ENCODE assay signal across 1 cellular context in genomic region chr1:246492611-246493245, GRCh38.
TF ChIP-seq lines count a peak whose summit lies in the region.

No MANE protein-coding gene starts in this region.

TF ChIP-seq in K562, 482 proteins besides CTCF, POLR2A, EP300 and RAD21 (continued from another document):
- TF ChIP-seq JUN (IDR thresholded peaks at IDR 0.05; ENCODE audit: borderline replicate concordance, low read depth, low read length) = 0 out of 2 replicates have a peak, but pooled peaks have one; percentile 14
- TF ChIP-seq JUN (CRISPR knock-in tag; IDR thresholded peaks at IDR 0.05; ENCODE audit: borderline replicate concordance) = no peak
- TF ChIP-seq TEAD4 (IDR thresholded peaks at IDR 0.05; ENCODE audit: low read length) = no peak
- TF ChIP-seq TEAD4 (CRISPR knock-in tag; IDR thresholded peaks at IDR 0.05; ENCODE audit: borderline replicate concordance) = no peak
- TF ChIP-seq ZBTB33 (CRISPR knock-in tag; IDR thresholded peaks at IDR 0.05) = peak; percentile 52
- TF ChIP-seq MYNN (IDR thresholded peaks at IDR 0.05) = no peak
- no peak for TF ChIP-seq MYNN (CRISPR knock-in tag; IDR thresholded peaks at IDR 0.05)
- TF ChIP-seq MEF2D (tag; conservative IDR thresholded peaks at IDR 0.05; ENCODE audit: low read depth) = peak; percentile 92
- no peak for TF ChIP-seq FOXK1 (CRISPR knock-in tag; IDR thresholded peaks at IDR 0.05; ENCODE audit: borderline replicate concordance)
- TF ChIP-seq ZFP36 (IDR thresholded peaks at IDR 0.05; ENCODE audit: low read depth, low read length, partially characterized antibody) = no peak
- TF ChIP-seq KDM4B (IDR thresholded peaks at IDR 0.05; ENCODE audit: borderline replicate concordance in 2 of 2, low read depth in 1 of 2) = no peak
- peak in 1 of 2 experiments; percentile 22; a peak in 1 of 4 replicates for TF ChIP-seq ARNT (IDR thresholded peaks at IDR 0.05)
- TF ChIP-seq CEBPB (tag; IDR thresholded peaks at IDR 0.05) = no peak
- TF ChIP-seq, protein P1, sequence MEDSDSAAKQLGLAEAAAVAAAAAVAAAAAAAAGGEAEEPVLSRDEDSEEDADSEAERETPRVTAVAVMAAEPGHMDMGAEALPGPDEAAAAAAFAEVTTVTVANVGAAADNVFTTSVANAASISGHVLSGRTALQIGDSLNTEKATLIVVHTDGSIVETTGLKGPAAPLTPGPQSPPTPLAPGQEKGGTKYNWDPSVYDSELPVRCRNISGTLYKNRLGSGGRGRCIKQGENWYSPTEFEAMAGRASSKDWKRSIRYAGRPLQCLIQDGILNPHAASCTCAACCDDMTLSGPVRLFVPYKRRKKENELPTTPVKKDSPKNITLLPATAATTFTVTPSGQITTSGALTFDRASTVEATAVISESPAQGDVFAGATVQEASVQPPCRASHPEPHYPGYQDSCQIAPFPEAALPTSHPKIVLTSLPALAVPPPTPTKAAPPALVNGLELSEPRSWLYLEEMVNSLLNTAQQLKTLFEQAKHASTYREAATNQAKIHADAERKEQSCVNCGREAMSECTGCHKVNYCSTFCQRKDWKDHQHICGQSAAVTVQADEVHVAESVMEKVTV (CRISPR knock-in tag; IDR thresholded peaks at IDR 0.05) = peak; percentile 77
- no peak for TF ChIP-seq HINFP (tag; conservative IDR thresholded peaks at IDR 0.05; ENCODE audit: low read depth)
- peak; percentile 74 for TF ChIP-seq SMC3 (conservative IDR thresholded peaks at IDR 0.05; ENCODE audit: insufficient read depth, low read depth, low read length)
- TF ChIP-seq MIER1 (IDR thresholded peaks at IDR 0.05; ENCODE audit: low read depth) = no peak
- peak; percentile 92; the same call in 1 of the 2 replicates for TF ChIP-seq STAG1 (CRISPR knock-in tag; IDR thresholded peaks at IDR 0.05; ENCODE audit: borderline replicate concordance)
- TF ChIP-seq SIN3B (IDR thresholded peaks at IDR 0.05; ENCODE audit: low read depth) = no peak
- TF ChIP-seq BRCA1 (IDR thresholded peaks at IDR 0.05) = no peak
- TF ChIP-seq BRCA1 (CRISPR knock-in tag; IDR thresholded peaks at IDR 0.05) = no peak
- TF ChIP-seq, protein P2, sequence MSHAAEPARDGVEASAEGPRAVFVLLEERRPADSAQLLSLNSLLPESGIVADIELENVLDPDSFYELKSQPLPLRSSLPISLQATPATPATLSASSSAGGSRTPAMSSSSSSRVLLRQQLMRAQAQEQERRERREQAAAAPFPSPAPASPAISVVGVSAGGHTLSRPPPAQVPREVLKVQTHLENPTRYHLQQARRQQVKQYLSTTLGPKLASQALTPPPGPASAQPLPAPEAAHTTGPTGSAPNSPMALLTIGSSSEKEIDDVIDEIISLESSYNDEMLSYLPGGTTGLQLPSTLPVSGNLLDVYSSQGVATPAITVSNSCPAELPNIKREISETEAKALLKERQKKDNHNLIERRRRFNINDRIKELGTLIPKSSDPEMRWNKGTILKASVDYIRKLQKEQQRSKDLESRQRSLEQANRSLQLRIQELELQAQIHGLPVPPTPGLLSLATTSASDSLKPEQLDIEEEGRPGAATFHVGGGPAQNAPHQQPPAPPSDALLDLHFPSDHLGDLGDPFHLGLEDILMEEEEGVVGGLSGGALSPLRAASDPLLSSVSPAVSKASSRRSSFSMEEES (CRISPR knock-in tag; IDR thresholded peaks at IDR 0.05) = no peak
- no peak for TF ChIP-seq FIP1L1 (IDR thresholded peaks at IDR 0.05; ENCODE audit: low read depth, low read length, poor library complexity, severe bottlenecking)
- TF ChIP-seq RB1 (IDR thresholded peaks at IDR 0.05; ENCODE audit: low read depth) = 0 out of 2 replicates have a peak, but pooled peaks have one; percentile 30
- TF ChIP-seq, protein P3, sequence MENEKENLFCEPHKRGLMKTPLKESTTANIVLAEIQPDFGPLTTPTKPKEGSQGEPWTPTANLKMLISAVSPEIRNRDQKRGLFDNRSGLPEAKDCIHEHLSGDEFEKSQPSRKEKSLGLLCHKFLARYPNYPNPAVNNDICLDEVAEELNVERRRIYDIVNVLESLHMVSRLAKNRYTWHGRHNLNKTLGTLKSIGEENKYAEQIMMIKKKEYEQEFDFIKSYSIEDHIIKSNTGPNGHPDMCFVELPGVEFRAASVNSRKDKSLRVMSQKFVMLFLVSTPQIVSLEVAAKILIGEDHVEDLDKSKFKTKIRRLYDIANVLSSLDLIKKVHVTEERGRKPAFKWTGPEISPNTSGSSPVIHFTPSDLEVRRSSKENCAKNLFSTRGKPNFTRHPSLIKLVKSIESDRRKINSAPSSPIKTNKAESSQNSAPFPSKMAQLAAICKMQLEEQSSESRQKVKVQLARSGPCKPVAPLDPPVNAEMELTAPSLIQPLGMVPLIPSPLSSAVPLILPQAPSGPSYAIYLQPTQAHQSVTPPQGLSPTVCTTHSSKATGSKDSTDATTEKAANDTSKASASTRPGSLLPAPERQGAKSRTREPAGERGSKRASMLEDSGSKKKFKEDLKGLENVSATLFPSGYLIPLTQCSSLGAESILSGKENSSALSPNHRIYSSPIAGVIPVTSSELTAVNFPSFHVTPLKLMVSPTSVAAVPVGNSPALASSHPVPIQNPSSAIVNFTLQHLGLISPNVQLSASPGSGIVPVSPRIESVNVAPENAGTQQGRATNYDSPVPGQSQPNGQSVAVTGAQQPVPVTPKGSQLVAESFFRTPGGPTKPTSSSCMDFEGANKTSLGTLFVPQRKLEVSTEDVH (IDR thresholded peaks at IDR 0.05; ENCODE audit: low read depth, partially characterized antibody) = peak; percentile 10
- no peak for TF ChIP-seq KAT8 (IDR thresholded peaks at IDR 0.05; ENCODE audit: low read depth)
- TF ChIP-seq ZNF436 (CRISPR knock-in tag; IDR thresholded peaks at IDR 0.05) = no peak
- TF ChIP-seq SMARCA4 (IDR thresholded peaks at IDR 0.05) = 0 out of 2 replicates have a peak, but pooled peaks have one; percentile 21
- no peak for TF ChIP-seq MXI1 (IDR thresholded peaks at IDR 0.05; ENCODE audit: low read depth, low read length)
- no peak for TF ChIP-seq ZNF778 (CRISPR knock-in tag; IDR thresholded peaks at IDR 0.05)
- TF ChIP-seq SOX6 (IDR thresholded peaks at IDR 0.05) = no peak
TF ChIP-seq in K562: peak in this region for 23.
